15 cellular contexts compared by ENCODE assay signal in the genomic region with DNA sequence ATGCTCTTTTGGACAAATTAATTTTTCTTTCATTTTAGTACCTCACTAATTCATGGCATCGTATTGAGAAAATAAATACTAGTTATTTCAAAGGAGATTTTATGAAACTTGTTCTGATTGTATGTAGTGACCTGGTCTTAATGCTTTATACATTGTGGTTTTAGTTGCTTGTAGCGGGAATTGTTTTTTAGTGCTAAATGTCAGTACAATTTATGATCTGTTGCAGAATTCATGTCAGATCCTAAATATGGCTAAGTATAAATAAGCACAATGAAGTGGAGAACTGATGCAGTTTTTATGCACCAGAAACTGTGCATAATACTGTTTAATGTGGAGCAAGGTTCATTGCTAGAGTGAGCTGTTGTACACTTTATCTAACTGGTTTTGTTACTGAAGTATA.
DNase-seq lines count a peak whose midpoint lies in the region; ATAC-seq, FAIRE-seq and TF ChIP-seq lines count a peak whose summit lies in the region.
"Had no signal": no experiment of that assay in that cellular context is flagged by ENCODE, and none has a peak within 500 bp of the region (broad histone marks: within the 10 kb centered on the region; RNA-seq: fewer than 3 reads in every experiment).

No MANE protein-coding gene starts in this region.

- TF ChIP-seq POLR2A in GM12892 (IDR thresholded peaks at IDR 0.05; ENCODE audit: low read depth, low read length), result no peak

- no peak for ATAC-seq in HG03354 (IDR thresholded peaks at IDR 0.05; ENCODE audit: poor library complexity, severe bottlenecking, unreplicated experiment)

- FAIRE-seq in GM12892 (lab: Jason Lieb, UNC), result no peak
- FAIRE-seq: GM19239 had no signal

- DNase-seq in NOMO-1 treated with DMSO at 0.1 percent for 48 hours (lab: John Stamatoyannopoulos, UW; ENCODE audit: unreplicated experiment) (peak; percentile 4), NOMO-1 treated with dmso at 0.1 percent for 144 hours (lab: John Stamatoyannopoulos, UW; ENCODE audit: unreplicated experiment) (no peak), HFF-Myc (ENCODE audit: extremely low read depth, low read depth) (peak; percentile 48), fibroblast of villous mesenchyme (ENCODE audit: low read depth) (peak; percentile 74), HK-2 (ENCODE audit: unreplicated experiment) (no peak), GM12892 (ENCODE audit: insufficient read length) (no peak)
- DNase-seq: 8988T; ACHN; CD4-positive, CD25-positive, alpha-beta regulatory T cell; DMS 273 treated with DMSO at 0.1 percent for 48 hours; GOT3; H9 had no signal

- no peak overlapping the region for H3K4me3 ChIP-seq in HFF-Myc (replicated peaks; ENCODE audit: low read depth, low read length)
- H3K4me3 ChIP-seq in fibroblast of villous mesenchyme (ENCODE audit: low read depth, low read length), result no peak overlapping the region
- H3K4me3 ChIP-seq: BLaER1 treated with 17β-estradiol and CSF1 and Interleukin-3, amounts not matched to agents 10 nM and 100 nM had no signal

- TF ChIP-seq CTCF in HFF-Myc (IDR thresholded peaks at IDR 0.05; ENCODE audit: low read depth, low read length, missing control alignments) (no peak), fibroblast of villous mesenchyme (IDR thresholded peaks at IDR 0.05; ENCODE audit: insufficient read depth, low read depth, low read length) (no peak)

Comparison
In these comparisons a context has a peak if more than half of its experiments do, and no peak if none do; other contexts are left out.
1. DNase-seq: peak in NOMO-1 treated with DMSO at 0.1 percent for 48 hours (single experiment), HFF-Myc (single experiment) and fibroblast of villous mesenchyme (single experiment); none in NOMO-1 treated with dmso at 0.1 percent for 144 hours (single experiment), HK-2 (single experiment) and GM12892 (single experiment).